In genomic region chr3:184582583-184582982, GRCh38 we compare ENCODE assay signal across 1 cellular context.
A peak's percentile ranks its signal among the peaks of the same experiment; 100 is the strongest.
TF ChIP-seq lines count a peak whose summit lies in the region.

No MANE protein-coding gene starts in this region.

TF ChIP-seq in H1, 55 proteins besides CTCF, POLR2A, EP300 and RAD21:
- peak; percentile 77 for TF ChIP-seq USF2 (IDR thresholded peaks at IDR 0.05; ENCODE audit: low read length)
- no peak for TF ChIP-seq ASH2L (IDR thresholded peaks at IDR 0.05; ENCODE audit: low read length)
- peak; percentile 10 for TF ChIP-seq SAP30 (IDR thresholded peaks at IDR 0.05; ENCODE audit: insufficient read depth, insufficient replicate concordance, low read length)
- TF ChIP-seq FOSL1 (IDR thresholded peaks at IDR 0.05; ENCODE audit: insufficient read depth, low read depth, low read length), result no peak
- no peak for TF ChIP-seq SUZ12 (IDR thresholded peaks at IDR 0.05; ENCODE audit: low read length)
- no peak for TF ChIP-seq CTBP2 (IDR thresholded peaks at IDR 0.05; ENCODE audit: borderline replicate concordance, insufficient read depth, insufficient read length, low read length)
- TF ChIP-seq CREB1 (IDR thresholded peaks at IDR 0.05), result no peak
- no peak for TF ChIP-seq CHD1 (IDR thresholded peaks at IDR 0.05; ENCODE audit: low read depth, low read length)
- 0 out of 2 replicates have a peak, but pooled peaks have one; percentile 3 for TF ChIP-seq ATF3 (IDR thresholded peaks at IDR 0.05; ENCODE audit: insufficient read depth, low read depth, low read length)
- no peak for TF ChIP-seq NANOG (IDR thresholded peaks at IDR 0.05; ENCODE audit: insufficient read depth, low read depth, low read length, poor library complexity, severe bottlenecking)
